Comparison of ENCODE assay signal across 1 cellular context in the genomic region with DNA sequence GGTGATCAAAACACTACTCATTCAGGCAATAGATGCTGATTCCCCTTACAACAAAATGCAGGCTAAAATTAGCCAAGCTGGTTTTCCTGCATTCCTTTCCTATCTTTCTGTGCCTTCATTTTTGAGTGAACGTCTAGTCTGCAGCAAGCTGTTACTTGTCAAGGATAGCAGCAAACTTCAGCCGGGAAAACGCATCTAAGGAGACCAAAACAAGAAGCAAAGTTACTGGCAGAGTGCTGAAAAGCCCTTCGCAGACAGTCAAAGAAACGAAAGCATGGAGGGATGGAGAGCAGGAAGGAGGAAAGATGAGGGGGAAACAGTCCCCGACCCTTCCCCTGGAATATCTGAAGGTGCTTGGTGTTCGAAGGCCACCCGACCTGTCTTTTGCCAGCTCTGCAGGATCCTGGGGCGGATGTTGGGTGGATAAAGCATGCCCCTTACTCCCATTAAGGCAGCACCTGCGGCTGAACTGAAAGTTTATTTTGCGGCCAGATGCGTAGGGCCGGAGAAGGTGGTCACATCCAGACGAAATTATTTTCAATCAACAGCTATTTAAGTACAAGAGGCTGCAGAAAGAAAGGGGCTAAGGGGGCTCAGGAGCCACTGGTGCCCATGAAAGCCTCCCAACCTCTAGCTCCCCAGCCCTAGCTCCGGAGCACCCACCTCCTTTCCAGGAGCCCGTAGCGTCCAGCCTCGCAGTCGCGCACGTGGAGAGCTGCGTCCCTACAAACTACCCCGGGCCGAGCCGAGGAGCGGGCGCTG.
TF ChIP-seq lines count a peak whose summit lies in the region.

No MANE protein-coding gene starts in this region.

TF ChIP-seq in HepG2, 621 proteins besides CTCF, POLR2A, EP300 and RAD21 (continued from another document and continues in another):
- TF ChIP-seq, protein P1, sequence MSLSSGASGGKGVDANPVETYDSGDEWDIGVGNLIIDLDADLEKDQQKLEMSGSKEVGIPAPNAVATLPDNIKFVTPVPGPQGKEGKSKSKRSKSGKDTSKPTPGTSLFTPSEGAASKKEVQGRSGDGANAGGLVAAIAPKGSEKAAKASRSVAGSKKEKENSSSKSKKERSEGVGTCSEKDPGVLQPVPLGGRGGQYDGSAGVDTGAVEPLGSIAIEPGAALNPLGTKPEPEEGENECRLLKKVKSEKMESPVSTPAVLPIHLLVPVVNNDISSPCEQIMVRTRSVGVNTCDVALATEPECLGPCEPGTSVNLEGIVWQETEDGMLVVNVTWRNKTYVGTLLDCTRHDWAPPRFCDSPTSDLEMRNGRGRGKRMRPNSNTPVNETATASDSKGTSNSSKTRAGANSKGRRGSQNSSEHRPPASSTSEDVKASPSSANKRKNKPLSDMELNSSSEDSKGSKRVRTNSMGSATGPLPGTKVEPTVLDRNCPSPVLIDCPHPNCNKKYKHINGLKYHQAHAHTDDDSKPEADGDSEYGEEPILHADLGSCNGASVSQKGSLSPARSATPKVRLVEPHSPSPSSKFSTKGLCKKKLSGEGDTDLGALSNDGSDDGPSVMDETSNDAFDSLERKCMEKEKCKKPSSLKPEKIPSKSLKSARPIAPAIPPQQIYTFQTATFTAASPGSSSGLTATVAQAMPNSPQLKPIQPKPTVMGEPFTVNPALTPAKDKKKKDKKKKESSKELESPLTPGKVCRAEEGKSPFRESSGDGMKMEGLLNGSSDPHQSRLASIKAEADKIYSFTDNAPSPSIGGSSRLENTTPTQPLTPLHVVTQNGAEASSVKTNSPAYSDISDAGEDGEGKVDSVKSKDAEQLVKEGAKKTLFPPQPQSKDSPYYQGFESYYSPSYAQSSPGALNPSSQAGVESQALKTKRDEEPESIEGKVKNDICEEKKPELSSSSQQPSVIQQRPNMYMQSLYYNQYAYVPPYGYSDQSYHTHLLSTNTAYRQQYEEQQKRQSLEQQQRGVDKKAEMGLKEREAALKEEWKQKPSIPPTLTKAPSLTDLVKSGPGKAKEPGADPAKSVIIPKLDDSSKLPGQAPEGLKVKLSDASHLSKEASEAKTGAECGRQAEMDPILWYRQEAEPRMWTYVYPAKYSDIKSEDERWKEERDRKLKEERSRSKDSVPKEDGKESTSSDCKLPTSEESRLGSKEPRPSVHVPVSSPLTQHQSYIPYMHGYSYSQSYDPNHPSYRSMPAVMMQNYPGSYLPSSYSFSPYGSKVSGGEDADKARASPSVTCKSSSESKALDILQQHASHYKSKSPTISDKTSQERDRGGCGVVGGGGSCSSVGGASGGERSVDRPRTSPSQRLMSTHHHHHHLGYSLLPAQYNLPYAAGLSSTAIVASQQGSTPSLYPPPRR (CRISPR knock-in tag; IDR thresholded peaks at IDR 0.05; ENCODE audit: borderline replicate concordance) = no peak
- TF ChIP-seq ZEB1 (IDR thresholded peaks at IDR 0.05; ENCODE audit: insufficient replicate concordance, low read depth) = no peak
- TF ChIP-seq KDM5A (IDR thresholded peaks at IDR 0.05; ENCODE audit: borderline replicate concordance, low read length) = 0 out of 2 replicates have a peak, but pooled peaks have one; percentile 7
- TF ChIP-seq RBM39 (IDR thresholded peaks at IDR 0.05; ENCODE audit: low read depth, low read length, poor library complexity, severe bottlenecking) = no peak
- TF ChIP-seq PREB (CRISPR knock-in tag; IDR thresholded peaks at IDR 0.05) = no peak; the same call in 1 of the 2 replicates
- TF ChIP-seq IKZF1 (IDR thresholded peaks at IDR 0.05) = no peak
- TF ChIP-seq, protein P2, sequence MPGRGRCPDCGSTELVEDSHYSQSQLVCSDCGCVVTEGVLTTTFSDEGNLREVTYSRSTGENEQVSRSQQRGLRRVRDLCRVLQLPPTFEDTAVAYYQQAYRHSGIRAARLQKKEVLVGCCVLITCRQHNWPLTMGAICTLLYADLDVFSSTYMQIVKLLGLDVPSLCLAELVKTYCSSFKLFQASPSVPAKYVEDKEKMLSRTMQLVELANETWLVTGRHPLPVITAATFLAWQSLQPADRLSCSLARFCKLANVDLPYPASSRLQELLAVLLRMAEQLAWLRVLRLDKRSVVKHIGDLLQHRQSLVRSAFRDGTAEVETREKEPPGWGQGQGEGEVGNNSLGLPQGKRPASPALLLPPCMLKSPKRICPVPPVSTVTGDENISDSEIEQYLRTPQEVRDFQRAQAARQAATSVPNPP (CRISPR knock-in tag; IDR thresholded peaks at IDR 0.05) = no peak
- TF ChIP-seq ZNF569 (CRISPR knock-in tag; IDR thresholded peaks at IDR 0.05; ENCODE audit: borderline replicate concordance) = no peak
- no peak for TF ChIP-seq KAT2B (IDR thresholded peaks at IDR 0.05; ENCODE audit: borderline replicate concordance, low read depth, low read length)
- no peak; the same call in 1 of the 2 replicates for TF ChIP-seq GATAD2A (CRISPR knock-in tag; IDR thresholded peaks at IDR 0.05)
- TF ChIP-seq ZNF101 (CRISPR knock-in tag; IDR thresholded peaks at IDR 0.05; ENCODE audit: borderline replicate concordance, low read depth) = no peak
- no peak; the same call in 1 of the 2 replicates for TF ChIP-seq ZNF562 (CRISPR knock-in tag; IDR thresholded peaks at IDR 0.05; ENCODE audit: borderline replicate concordance)
- TF ChIP-seq JARID2 (CRISPR knock-in tag; IDR thresholded peaks at IDR 0.05; ENCODE audit: insufficient replicate concordance) = no peak
- no peak for TF ChIP-seq MTA1 (CRISPR knock-in tag; IDR thresholded peaks at IDR 0.05; ENCODE audit: borderline replicate concordance)
- no peak; the same call in none of the 2 replicates for TF ChIP-seq TOE1 (CRISPR knock-in tag; IDR thresholded peaks at IDR 0.05)
- no peak for TF ChIP-seq POGZ (CRISPR knock-in tag; IDR thresholded peaks at IDR 0.05)
- no peak for TF ChIP-seq SNAI1 (CRISPR knock-in tag; IDR thresholded peaks at IDR 0.05; ENCODE audit: borderline replicate concordance)
- TF ChIP-seq KLF12 (CRISPR knock-in tag; IDR thresholded peaks at IDR 0.05; ENCODE audit: borderline replicate concordance) = peak; percentile 97; the same call in 1 of the 2 replicates
- TF ChIP-seq CEBPB (IDR thresholded peaks at IDR 0.05; ENCODE audit: borderline replicate concordance, low read depth, low read length) = no peak
- TF ChIP-seq, protein P3, sequence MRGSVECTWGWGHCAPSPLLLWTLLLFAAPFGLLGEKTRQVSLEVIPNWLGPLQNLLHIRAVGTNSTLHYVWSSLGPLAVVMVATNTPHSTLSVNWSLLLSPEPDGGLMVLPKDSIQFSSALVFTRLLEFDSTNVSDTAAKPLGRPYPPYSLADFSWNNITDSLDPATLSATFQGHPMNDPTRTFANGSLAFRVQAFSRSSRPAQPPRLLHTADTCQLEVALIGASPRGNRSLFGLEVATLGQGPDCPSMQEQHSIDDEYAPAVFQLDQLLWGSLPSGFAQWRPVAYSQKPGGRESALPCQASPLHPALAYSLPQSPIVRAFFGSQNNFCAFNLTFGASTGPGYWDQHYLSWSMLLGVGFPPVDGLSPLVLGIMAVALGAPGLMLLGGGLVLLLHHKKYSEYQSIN (CRISPR knock-in tag; IDR thresholded peaks at IDR 0.05; ENCODE audit: borderline replicate concordance) = no peak
- no peak for TF ChIP-seq ZNF484 (CRISPR knock-in tag; IDR thresholded peaks at IDR 0.05; ENCODE audit: borderline replicate concordance, low read depth)
- peak; percentile 76 for TF ChIP-seq ZNF501 (CRISPR knock-in tag; IDR thresholded peaks at IDR 0.05)
- TF ChIP-seq ZNF776 (CRISPR knock-in tag; IDR thresholded peaks at IDR 0.05) = no peak; the same call in 1 of the 2 replicates
- TF ChIP-seq ZKSCAN8 (CRISPR knock-in tag; IDR thresholded peaks at IDR 0.05; ENCODE audit: borderline replicate concordance) = peak; percentile 12; the same call in 1 of the 2 replicates
- TF ChIP-seq HMGXB4 (CRISPR knock-in tag; IDR thresholded peaks at IDR 0.05; ENCODE audit: borderline replicate concordance in 1 of 2, low read depth in 1 of 2) = no peak
- TF ChIP-seq ARNT (IDR thresholded peaks at IDR 0.05) = no peak
- TF ChIP-seq ZIK1 (CRISPR knock-in tag; IDR thresholded peaks at IDR 0.05; ENCODE audit: borderline replicate concordance, low read depth) = no peak
- TF ChIP-seq, protein P4, sequence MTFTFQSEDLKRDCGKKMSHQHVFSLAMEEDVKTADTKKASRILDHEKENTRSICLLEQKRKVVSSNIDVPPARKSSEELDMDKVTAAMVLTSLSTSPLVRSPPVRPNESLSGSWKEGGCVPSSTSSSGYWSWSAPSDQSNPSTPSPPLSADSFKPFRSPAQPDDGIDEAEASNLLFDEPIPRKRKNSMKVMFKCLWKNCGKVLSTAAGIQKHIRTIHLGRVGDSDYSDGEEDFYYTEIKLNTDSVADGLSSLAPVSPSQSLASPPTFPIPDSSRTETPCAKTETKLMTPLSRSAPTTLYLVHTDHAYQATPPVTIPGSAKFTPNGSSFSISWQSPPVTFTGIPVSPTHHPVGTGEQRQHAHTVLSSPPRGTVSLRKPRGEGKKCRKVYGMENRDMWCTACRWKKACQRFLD (CRISPR knock-in tag; IDR thresholded peaks at IDR 0.05; ENCODE audit: borderline replicate concordance) = no peak
- 0 out of 2 replicates have a peak, but pooled peaks have one; percentile 16 for TF ChIP-seq SP5 (CRISPR knock-in tag; IDR thresholded peaks at IDR 0.05; ENCODE audit: borderline replicate concordance, low read depth)
- no peak for TF ChIP-seq ZBTB33 (CRISPR knock-in tag; IDR thresholded peaks at IDR 0.05)
- no peak for TF ChIP-seq ZNF496 (CRISPR knock-in tag; IDR thresholded peaks at IDR 0.05; ENCODE audit: insufficient replicate concordance)
- no peak; the same call in 1 of the 2 replicates for TF ChIP-seq NFKB2 (CRISPR knock-in tag; IDR thresholded peaks at IDR 0.05; ENCODE audit: borderline replicate concordance)
- no peak; the same call in 1 of the 2 replicates for TF ChIP-seq ZNF136 (CRISPR knock-in tag; IDR thresholded peaks at IDR 0.05; ENCODE audit: low read depth)
- TF ChIP-seq WIZ (CRISPR knock-in tag; IDR thresholded peaks at IDR 0.05) = 0 out of 2 replicates have a peak, but pooled peaks have one; percentile 74
- TF ChIP-seq KDM2A (CRISPR knock-in tag; IDR thresholded peaks at IDR 0.05; ENCODE audit: borderline replicate concordance, low read depth) = peak; percentile 44
- TF ChIP-seq CENPBD1 (CRISPR knock-in tag; IDR thresholded peaks at IDR 0.05; ENCODE audit: borderline replicate concordance, low read depth) = no peak
- no peak; the same call in 1 of the 2 replicates for TF ChIP-seq SNAPC5 (CRISPR knock-in tag; IDR thresholded peaks at IDR 0.05; ENCODE audit: borderline replicate concordance)
- TF ChIP-seq ZNF574 (CRISPR knock-in tag; IDR thresholded peaks at IDR 0.05) = no peak
